ENCODE assay signal across 9 cellular contexts in genomic region chr7:44059219-44060090, GRCh38. TPM values are rescaled to one million over a fixed set of nuclear protein-coding genes. Genes with fewer than 3 reads are reported as not detected.
DNase-seq lines count a peak whose midpoint lies in the region; ATAC-seq lines count a peak whose summit lies in the region.
"Had no signal": no experiment of that assay in that cellular context is flagged by ENCODE, and none has a peak within 500 bp of the region (broad histone marks: within the 10 kb centered on the region; RNA-seq: fewer than 3 reads in every experiment).

No MANE protein-coding gene starts in this region.

- no peak overlapping the region for H3K4me3 ChIP-seq in aorta (ENCODE audit: low read length in 2 of 2)

- ATAC-seq in HG03469 (IDR thresholded peaks at IDR 0.05; ENCODE audit: unreplicated experiment) (peak; percentile 53), left ventricle myocardium superior (no peak), aorta (ENCODE audit: low FRiP score) (no peak), GM19467 (IDR thresholded peaks at IDR 0.05; ENCODE audit: unreplicated experiment) (no peak)

- H3K27ac ChIP-seq in aorta (ENCODE audit: low read depth in 1 of 2, low read length in 2 of 2): no peak overlapping the region

- H3K27me3 ChIP-seq in aorta (ENCODE audit: control insufficient read depth in 1 of 2, insufficient read depth in 2 of 2, low read length in 1 of 2): no peaks in the 10 kb centered on the region

- intact Hi-C loops in left ventricle myocardium superior (cut with micrococcal nuclease) (no loop called here), aorta (cut with DNase I) (loop anchor here in 1 of 2 donors (10.0 kb wide), 1 partner anchor 505 kb away; no protein-coding TSS in a partner anchor)

- H3K9me3 ChIP-seq in aorta (ENCODE audit: control insufficient read depth, low read length): no peaks in the 10 kb centered on the region

- no peaks in the 10 kb centered on the region for H3K4me1 ChIP-seq in aorta (ENCODE audit: control insufficient read depth in 1 of 2, insufficient read depth in 2 of 2, low read length in 2 of 2)

- peak; percentile 33 for DNase-seq in stimulated activated CD8-positive, alpha-beta memory T cell treated with anti-CD3 and anti-CD28 coated beads, Interleukin-4, amount 100 ng/mL, for 24 hours (ENCODE audit: low read depth)
- no peak for DNase-seq in stimulated activated CD8-positive, alpha-beta memory T cell treated with anti-CD3 and anti-CD28 coated beads, Interleukin-4, amount 100 ng/mL, for 48 hours
- DNase-seq in left ventricle myocardium superior: peak; percentile 24
- peak; percentile 44 to 55 for DNase-seq in aorta
- no peak for DNase-seq in nucleus accumbens (lab: John Stamatoyannopoulos, UW)
- no peak for DNase-seq in NCI-H2081 (lab: John Stamatoyannopoulos, UW)
- DNase-seq: CD4-positive, CD25-positive, alpha-beta regulatory T cell had no signal

- peaks cover 3 to 6% of the 10 kb centered on the region in 2 donors for H3K36me3 ChIP-seq in aorta (ENCODE audit: control insufficient read depth in 1 of 2, insufficient read depth in 2 of 2, low read length in 1 of 2)

- WGBS in aorta, 2 donors: 89 to 91% methylated on average over 14 of the region's 14 CpGs

RNA-seq across cellular contexts. Expression of gene PGAM2, which starts 5.9 kb away (rescaled TPM):
- total RNA-seq in left ventricle myocardium superior (967 TPM), aorta (1 to 10 TPM; 4.1 to 4.8 TPM)
- polyA plus RNA-seq in aorta: 1 to 10 TPM; 8.0 to 9.5 TPM
- polyA plus RNA-seq: CD4-positive, CD25-positive, alpha-beta regulatory T cell had no signal

RNA-seq across cellular contexts. Expression of gene DBNL, which starts 15.0 kb away (rescaled TPM):
- total RNA-seq in left ventricle myocardium superior (31.2 TPM), aorta (100 to 1,000 TPM in 1 of 2 donors, 10 to 100 TPM in 1; 96.1 to 105 TPM)
- polyA plus RNA-seq in aorta: 10 to 100 TPM; 80.1 to 91.6 TPM

RNA-seq across cellular contexts. Expression of gene POLM, which starts 22.9 kb away (rescaled TPM):
- total RNA-seq in left ventricle myocardium superior (17.6 TPM), aorta (10 to 100 TPM; 27.6 to 35.7 TPM)
- polyA plus RNA-seq in aorta: 10 to 100 TPM in 1 of 2 donors, 1 to 10 TPM in 1; 8.4 to 35.6 TPM

RNA-seq across cellular contexts. Expression of gene AEBP1, which starts 44.7 kb away (rescaled TPM):
- total RNA-seq in left ventricle myocardium superior: 18.4 TPM
- total RNA-seq in aorta: 1,000 to 10,000 TPM in 1 of 2 donors, 100 to 1,000 TPM in 1; 856 to 1,098 TPM
- 1,000 to 10,000 TPM in 1 of 2 donors, 100 to 1,000 TPM in 1; 293 to 2,243 TPM for polyA plus RNA-seq in aorta

Comparison
In these comparisons a context has a peak if more than half of its experiments do, and no peak if none do; other contexts are left out.
1. DNase-seq: peak in stimulated activated CD8-positive, alpha-beta memory T cell treated with anti-CD3 and anti-CD28 coated beads, Interleukin-4, amount 100 ng/mL, for 24 hours (single experiment), left ventricle myocardium superior (single experiment) and aorta (2 of 2); none in stimulated activated CD8-positive, alpha-beta memory T cell treated with anti-CD3 and anti-CD28 coated beads, Interleukin-4, amount 100 ng/mL, for 48 hours (single experiment), nucleus accumbens (0 of 56) and NCI-H2081 (0 of 2).
2. RNA of gene PGAM2, which starts 5.9 kb away (total RNA-seq): 967 TPM in left ventricle myocardium superior (single experiment); 4.1 to 4.8 TPM in aorta; every median in the first group is over 100 times any median in the second.